ENCODE assay signal across 27 cellular contexts in the genomic region with DNA sequence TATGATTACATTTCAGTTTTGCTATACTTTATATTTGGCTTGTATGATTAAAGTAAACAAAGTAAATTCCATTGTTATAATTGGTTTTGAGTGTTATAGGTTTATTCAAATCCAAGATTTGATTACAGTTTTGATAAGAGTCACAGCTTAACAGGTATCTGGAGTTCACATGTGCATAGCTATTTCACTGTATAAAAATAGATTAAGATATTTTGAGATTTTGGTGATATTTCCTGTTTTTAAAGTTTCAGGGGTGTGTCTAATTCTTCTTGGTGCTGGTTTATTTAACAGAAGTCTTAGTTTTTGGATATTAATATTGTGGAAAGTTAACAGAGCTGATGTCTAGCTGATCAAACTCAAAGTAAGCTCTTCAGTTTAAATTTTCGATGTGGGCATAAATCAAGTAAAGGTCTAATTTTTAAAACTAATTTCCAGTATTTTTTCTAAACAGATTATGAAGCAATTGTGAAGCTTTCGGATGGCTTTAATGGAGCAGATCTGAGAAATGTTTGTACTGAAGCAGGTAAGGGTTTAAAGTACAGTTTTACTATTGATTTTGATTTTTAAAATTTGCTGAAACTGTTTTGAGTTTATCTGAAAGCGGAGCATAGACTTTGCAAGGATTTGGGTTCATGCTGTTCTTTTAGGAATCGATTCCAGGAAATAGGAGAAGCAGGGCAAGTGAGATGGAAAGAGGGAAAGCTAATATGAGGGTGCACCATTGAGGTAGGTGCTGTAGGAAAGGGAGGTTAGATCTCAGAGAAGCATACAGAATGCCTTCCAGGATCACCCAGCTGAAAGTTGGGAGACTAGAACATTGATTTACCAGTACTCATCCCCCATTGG. TPM values are rescaled to one million over a fixed set of nuclear protein-coding genes. Genes with fewer than 3 reads are reported as not detected.
A peak's percentile ranks its signal among the peaks of the same experiment; 100 is the strongest.
DNase-seq lines count a peak whose midpoint lies in the region; ATAC-seq and TF ChIP-seq lines count a peak whose summit lies in the region.
"Had no signal": no experiment of that assay in that cellular context is flagged by ENCODE, and none has a peak within 500 bp of the region (broad histone marks: within the 10 kb centered on the region; RNA-seq: fewer than 3 reads in every experiment).

No MANE protein-coding gene starts in this region.

- H3K4me1 ChIP-seq in DOHH2 (ENCODE audit: control insufficient read depth, low read length) = peaks cover 34% of the 10 kb centered on the region
- H3K4me1 ChIP-seq: A549, right atrium auricular region had no signal

- peaks cover 14% of the 10 kb centered on the region for H3F3A ChIP-seq in DOHH2 (ENCODE audit: control insufficient read depth, insufficient read depth)

- DNase-seq in activated T-cell treated with anti-CD3 and anti-CD28 coated beads, Interleukin-2, amount 50 U/mL, for 24 hours = no peak
- DNase-seq in activated T-cell treated with anti-CD3 and anti-CD28 coated beads for 4 hours (no peak), type B pancreatic cell (ENCODE audit: extremely low spot score, unreplicated experiment) (no peak)
- no peak for DNase-seq in naive thymus-derived CD8-positive, alpha-beta T cell
- DNase-seq: activated effector memory CD4-positive, alpha-beta T cell treated with Interleukin-2 at 50 U/mL for 16 hours; caudate nucleus; DMS 273 treated with DMSO at 0.1 percent for 48 hours; dorsolateral prefrontal cortex; GF-D8; heart left ventricle; left lung; NCI-H187 treated with DMSO at 0.1 percent for 48 hours; NCI-H226; occipital lobe; stimulated activated CD8-positive, alpha-beta memory T cell treated with anti-CD3 and anti-CD28 coated beads, Interleukin-4, amount 100 ng/mL, for 48 hours had no signal

- H3K27me3 Mint-ChIP-seq in activated T-cell treated with anti-CD3 and anti-CD28 coated beads, Interleukin-2, amount 50 U/mL, for 24 hours = no peaks in the 10 kb centered on the region
- H3K27me3 Mint-ChIP-seq in activated T-helper 17 cell treated with anti-CD3 and anti-CD28 coated beads, Interleukin-2, amount 50 U/mL, for 72 hours = no peaks in the 10 kb centered on the region
- H3K27me3 Mint-ChIP-seq in naive thymus-derived CD8-positive, alpha-beta T cell = no peaks in the 10 kb centered on the region
- H3K27me3 Mint-ChIP-seq in type B pancreatic cell = no peaks in the 10 kb centered on the region

- POLR2A ChIA-PET in naive thymus-derived CD8-positive, alpha-beta T cell (lab: Charles Lee) = interaction anchor here (1.1 to 1.6 kb wide), 2 partner anchors 13 to 18 kb away, joined by 3 to 5 read pairs; no protein-coding TSS in a partner anchor

- H3K9me2 ChIP-seq in DOHH2 (replicated peaks; ENCODE audit: control insufficient read depth, low read length) = no peaks in the 10 kb centered on the region

- peak overlapping the region; percentile 59 for H3K4me2 ChIP-seq in DOHH2 (ENCODE audit: low read length)
- H3K4me2 ChIP-seq: A549, GM23338 had no signal

- peak overlapping the region; percentile 18; the same call in 1 of the 2 replicates for H3K27ac ChIP-seq in DOHH2 (ENCODE audit: low read depth, low read length)
- H3K27ac ChIP-seq: A549, heart left ventricle, left lung, right atrium auricular region, thoracic aorta had no signal

- H3K4me1 Mint-ChIP-seq in activated T-cell treated with anti-CD3 and anti-CD28 coated beads, Interleukin-2, amount 50 U/mL, for 24 hours (ENCODE audit: low read depth) = peaks cover 31% of the 10 kb centered on the region
- peaks cover 15% of the 10 kb centered on the region for H3K4me1 Mint-ChIP-seq in activated T-helper 17 cell treated with anti-CD3 and anti-CD28 coated beads, Interleukin-2, amount 50 U/mL, for 72 hours
- H3K4me1 Mint-ChIP-seq in naive thymus-derived CD8-positive, alpha-beta T cell = peaks cover 11 to 42% (median 23%) of the 10 kb centered on the region in 4 donors
- no peaks in the 10 kb centered on the region for H3K4me1 Mint-ChIP-seq in type B pancreatic cell (ENCODE audit: unreplicated experiment)

- H3K79me2 ChIP-seq in DOHH2 (ENCODE audit: control insufficient read depth, low read length) = peaks cover 16% of the 10 kb centered on the region

- H3K4me3 ChIP-seq in DOHH2 (ENCODE audit: low read length) = peak overlapping the region; percentile 38
- H3K4me3 ChIP-seq: A549, dorsolateral prefrontal cortex, GM23338, heart left ventricle, K562, left lung, right atrium auricular region, thoracic aorta had no signal

- peaks cover 83% of the 10 kb centered on the region for H3K36me3 ChIP-seq in DOHH2 (ENCODE audit: control insufficient read depth, low read length)

- H3K36me3 Mint-ChIP-seq in activated T-cell treated with anti-CD3 and anti-CD28 coated beads, Interleukin-2, amount 50 U/mL, for 24 hours (ENCODE audit: low read depth) = peaks cover 92% of the 10 kb centered on the region
- peaks cover 95% of the 10 kb centered on the region for H3K36me3 Mint-ChIP-seq in activated T-helper 17 cell treated with anti-CD3 and anti-CD28 coated beads, Interleukin-2, amount 50 U/mL, for 72 hours (ENCODE audit: low read depth)
- peaks cover 0 to 79% (median 7%) of the 10 kb centered on the region in 3 donors for H3K36me3 Mint-ChIP-seq in naive thymus-derived CD8-positive, alpha-beta T cell
- peaks cover 27% of the 10 kb centered on the region for H3K36me3 Mint-ChIP-seq in type B pancreatic cell

- no peak for ATAC-seq in activated T-helper 17 cell treated with anti-CD3 and anti-CD28 coated beads, Interleukin-2, amount 50 U/mL, for 72 hours (replicated peaks)
- no peak for ATAC-seq in naive thymus-derived CD8-positive, alpha-beta T cell
- ATAC-seq in GM18861 (IDR thresholded peaks at IDR 0.05; ENCODE audit: unreplicated experiment) (no peak), GM19395 (IDR thresholded peaks at IDR 0.05; ENCODE audit: unreplicated experiment) (no peak)
- ATAC-seq: heart left ventricle, K562, left lung, Panc1 had no signal

- H3K9me3 Mint-ChIP-seq in activated T-cell treated with anti-CD3 and anti-CD28 coated beads, Interleukin-2, amount 50 U/mL, for 24 hours = no peaks in the 10 kb centered on the region
- H3K9me3 Mint-ChIP-seq in activated T-helper 17 cell treated with anti-CD3 and anti-CD28 coated beads, Interleukin-2, amount 50 U/mL, for 72 hours = no peaks in the 10 kb centered on the region
- H3K9me3 Mint-ChIP-seq in naive thymus-derived CD8-positive, alpha-beta T cell = no peaks in the 10 kb centered on the region
- no peaks in the 10 kb centered on the region for H3K9me3 Mint-ChIP-seq in type B pancreatic cell
- H3K9me3 Mint-ChIP-seq: GM23338; T-helper 2 cell treated with Interferon-gamma antibody and Interleukin-4, amounts not matched to agents 5 μg/mL and 100 μg/mL, for 36 hours; WTC11 had no signal

- TF ChIP-seq CTCF in DOHH2 (IDR thresholded peaks at IDR 0.05; ENCODE audit: low read depth, low read length, poor library complexity, severe bottlenecking) = no peak
- TF ChIP-seq CTCF in type B pancreatic cell (conservative IDR thresholded peaks at IDR 0.05) = no peak

- H3K4me3 Mint-ChIP-seq in activated T-cell treated with anti-CD3 and anti-CD28 coated beads, Interleukin-2, amount 50 U/mL, for 24 hours = no peak overlapping the region
- no peak overlapping the region for H3K4me3 Mint-ChIP-seq in activated T-helper 17 cell treated with anti-CD3 and anti-CD28 coated beads, Interleukin-2, amount 50 U/mL, for 72 hours
- peak overlapping the region in 1 of 10 donors; percentile 40 for H3K4me3 Mint-ChIP-seq in naive thymus-derived CD8-positive, alpha-beta T cell
- H3K4me3 Mint-ChIP-seq in type B pancreatic cell = no peak overlapping the region
- H3K4me3 Mint-ChIP-seq: GM23338; T-helper 2 cell treated with Interferon-gamma antibody and Interleukin-4, amounts not matched to agents 5 μg/mL and 100 μg/mL, for 36 hours; WTC11 had no signal

- H3K27ac Mint-ChIP-seq in activated T-cell treated with anti-CD3 and anti-CD28 coated beads, Interleukin-2, amount 50 U/mL, for 24 hours = peak overlapping the region; percentile 72
- H3K27ac Mint-ChIP-seq in activated T-helper 17 cell treated with anti-CD3 and anti-CD28 coated beads, Interleukin-2, amount 50 U/mL, for 72 hours = peak overlapping the region; percentile 31
- peak overlapping the region; percentile 0 to 81 (median 41) for H3K27ac Mint-ChIP-seq in naive thymus-derived CD8-positive, alpha-beta T cell
- H3K27ac Mint-ChIP-seq in type B pancreatic cell = no peak overlapping the region
- H3K27ac Mint-ChIP-seq: GM23338; T-helper 2 cell treated with Interferon-gamma antibody and Interleukin-4, amounts not matched to agents 5 μg/mL and 100 μg/mL, for 36 hours had no signal

- no peaks in the 10 kb centered on the region for H3K27me3 ChIP-seq in DOHH2 (ENCODE audit: control insufficient read depth, low read length)
- H3K27me3 ChIP-seq: dorsolateral prefrontal cortex, heart left ventricle, left lung, right atrium auricular region had no signal

- H4K20me1 ChIP-seq in DOHH2 (ENCODE audit: control insufficient read depth, insufficient read depth, low read depth, low read length) = 0 out of 2 replicates have a peak, but pooled peaks cover 3% of the 10 kb centered on the region

- H3K9me3 ChIP-seq in DOHH2 (ENCODE audit: control insufficient read depth, insufficient read depth, low read length) = no peaks in the 10 kb centered on the region
- H3K9me3 ChIP-seq: A549, heart left ventricle, left lung, right atrium auricular region, thoracic aorta had no signal

RNA-seq across cellular contexts. Expression of gene STYX, which starts 6.2 kb away (rescaled TPM):
- total RNA-seq in activated T-helper 17 cell treated with anti-CD3 and anti-CD28 coated beads, Interleukin-2, amount 50 U/mL, for 72 hours = 10 to 100 TPM; 13.4 to 14.0 TPM
- 10 to 100 TPM; 43.0 to 48.8 TPM for total RNA-seq in naive thymus-derived CD8-positive, alpha-beta T cell
- polyA plus RNA-seq in naive thymus-derived CD8-positive, alpha-beta T cell = 10 to 100 TPM; 22.9 to 30.5 (median 25.6) TPM
- 9.1 and 11.0 TPM in 2 replicates for total RNA-seq in type B pancreatic cell (ENCODE audit: low replicate concordance)

RNA-seq across cellular contexts. Expression of gene PSMC6, which starts 16.7 kb away (rescaled TPM):
- total RNA-seq in activated T-helper 17 cell treated with anti-CD3 and anti-CD28 coated beads, Interleukin-2, amount 50 U/mL, for 72 hours = 100 to 1,000 TPM in 1 of 2 donors, 10 to 100 TPM in 1; 90.0 to 122 TPM
- total RNA-seq in naive thymus-derived CD8-positive, alpha-beta T cell = 100 to 1,000 TPM in 1 of 2 experiments, 10 to 100 TPM in 1; 100.0 to 103 TPM
- polyA plus RNA-seq in naive thymus-derived CD8-positive, alpha-beta T cell = 10 to 100 TPM; 38.1 to 60.1 (median 52.0) TPM
- 76.1 and 90.4 TPM in 2 replicates for total RNA-seq in type B pancreatic cell (ENCODE audit: low replicate concordance)

RNA-seq across cellular contexts. Expression of gene ERO1A, which starts 28.4 kb away (rescaled TPM):
- total RNA-seq in activated T-helper 17 cell treated with anti-CD3 and anti-CD28 coated beads, Interleukin-2, amount 50 U/mL, for 72 hours = 100 to 1,000 TPM; 220 to 329 TPM
- total RNA-seq in naive thymus-derived CD8-positive, alpha-beta T cell = 10 to 100 TPM; 64.1 to 74.5 TPM
- 10 to 100 TPM; 29.6 to 32.0 (median 30.2) TPM for polyA plus RNA-seq in naive thymus-derived CD8-positive, alpha-beta T cell
- 40.8 and 49.2 TPM in 2 replicates for total RNA-seq in type B pancreatic cell (ENCODE audit: low replicate concordance)
